Comparison of ENCODE assay signal across 13 cellular contexts in genomic region chr17:8290043-8290442, GRCh38. TPM values are rescaled to one million over a fixed set of nuclear protein-coding genes. Genes with fewer than 3 reads are reported as not detected.
DNase-seq lines count a peak whose midpoint lies in the region; ATAC-seq, FAIRE-seq and TF ChIP-seq lines count a peak whose summit lies in the region.
"Had no signal": no experiment of that assay in that cellular context is flagged by ENCODE, and none has a peak within 500 bp of the region (broad histone marks: within the 10 kb centered on the region; RNA-seq: fewer than 3 reads in every experiment).

No MANE protein-coding gene starts in this region.

- H3K9me3 ChIP-seq in Loucy (ENCODE audit: insufficient read depth, low read depth, low read length): no peaks in the 10 kb centered on the region
- H3K9me3 ChIP-seq in GM12878 (replicated peaks; ENCODE audit: control insufficient read depth, insufficient read depth, low read length): no peaks in the 10 kb centered on the region
- no peaks in the 10 kb centered on the region for H3K9me3 ChIP-seq in osteoblast (ENCODE audit: low read depth, low read length)
- no peaks in the 10 kb centered on the region for H3K9me3 ChIP-seq in heart right ventricle
- H3K9me3 ChIP-seq: body of pancreas, spleen had no signal

- SMC1A ChIA-PET in GM12878 (lab: Charles Lee; ENCODE audit: uncharacterized antibody, unreplicated experiment): interaction anchor here (1.8 kb wide), 1 partner anchor 40 kb away, joined by 4 read pairs; the partner anchor contains the start of gene PFAS

- TF ChIP-seq EP300 in GM12878 (IDR thresholded peaks at IDR 0.05; ENCODE audit: borderline replicate concordance in 1 of 2, control insufficient read depth in 1 of 2, low read depth in 2 of 2, low read length in 2 of 2): no peak

- in situ Hi-C loops in GM12878 (cut with MboI): no loop called here

- intact Hi-C loops in activated CD4-positive, alpha-beta T cell treated with anti-CD3 and anti-CD28 coated beads for 36 hours (cut with DNase I, micrococcal nuclease): loop anchor here in 1 of 2 experiments (10.0 kb wide), 1 partner anchor 85 kb away; the partner anchor contains the start of gene KRABD2
- intact Hi-C loops in GM12878 (cut with micrococcal nuclease; ENCODE audit: unreplicated experiment) (no loop called here), heart right ventricle (cut with DNase I) (loop anchor here in 1 of 10 donors (10.0 kb wide), 2 partner anchors 65 to 95 kb away; partner anchors contain the start of gene BORCS6)

- CTCF ChIA-PET in activated CD4-positive, alpha-beta T cell treated with anti-CD3 and anti-CD28 coated beads for 36 hours (lab: Charles Lee): no interaction called here
- CTCF ChIA-PET in GM12878 (lab: Yijun Ruan, JAX): no interaction called here

- POLR2A ChIA-PET in activated CD4-positive, alpha-beta T cell treated with anti-CD3 and anti-CD28 coated beads for 36 hours (lab: Charles Lee): no interaction called here
- POLR2A ChIA-PET in GM12878 (lab: Charles Lee): interaction anchor here (2.2 kb wide), 1 partner anchor 42 kb away, joined by 19 read pairs; the partner anchor contains the start of genes CTC1 and PFAS

- DNase-seq in activated CD4-positive, alpha-beta T cell treated with anti-CD3 and anti-CD28 coated beads for 36 hours: no peak
- no peak for DNase-seq in activated CD4-positive, alpha-beta T cell treated with anti-CD3 and anti-CD28 coated beads, Interleukin-2, amount 50 U/mL, for 48 hours
- no peak for DNase-seq in GM12878 (ENCODE audit: low read depth, low spot score)
- peak; percentile 83 for DNase-seq in osteoblast (ENCODE audit: insufficient read length, low spot score, missing footprints)
- DNase-seq in heart right ventricle: no peak
- DNase-seq: body of pancreas, NCI-H524, spleen had no signal

- peaks cover 57% of the 10 kb centered on the region for H3K4me1 ChIP-seq in Loucy (ENCODE audit: insufficient read depth, low read length, poor library complexity, severe bottlenecking)
- H3K4me1 ChIP-seq in GM12878 (ENCODE audit: control insufficient read depth, insufficient read depth, low read length): peaks cover 28% of the 10 kb centered on the region
- peaks cover 19% of the 10 kb centered on the region for H3K4me1 ChIP-seq in osteoblast (ENCODE audit: insufficient read depth, low read length)
- peaks cover 16 to 34% (median 28%) of the 10 kb centered on the region in 9 donors for H3K4me1 ChIP-seq in heart right ventricle

- no peaks in the 10 kb centered on the region for H3F3A ChIP-seq in Loucy (ENCODE audit: low read depth)

- no peaks in the 10 kb centered on the region for H3K36me3 ChIP-seq in Loucy (ENCODE audit: insufficient read depth, low read length)
- H3K36me3 ChIP-seq in GM12878 (ENCODE audit: control insufficient read depth in 2 of 2, insufficient read depth in 2 of 2, low read length in 1 of 2): no peaks in the 10 kb centered on the region
- H3K36me3 ChIP-seq in osteoblast (ENCODE audit: insufficient read depth, low read length): no peaks in the 10 kb centered on the region
- H3K36me3 ChIP-seq in heart right ventricle: peaks cover 0 to 2% (median 0%) of the 10 kb centered on the region in 9 donors

- H3K9ac ChIP-seq in Loucy (ENCODE audit: low read depth, low read length, poor library complexity, severe bottlenecking): peak overlapping the region; percentile 93
- peak overlapping the region; percentile 92; the same call in 1 of the 2 replicates for H3K9ac ChIP-seq in GM12878 (ENCODE audit: control insufficient read depth, insufficient read depth, low read length)

- H3K4me3 ChIP-seq in Loucy (ENCODE audit: low read length, poor library complexity, severe bottlenecking) (peak overlapping the region; percentile 93), GM12878 (peak overlapping the region; percentile 93; the same call in 1 of the 2 replicates), osteoblast (ENCODE audit: insufficient read depth, low read length) (no peak overlapping the region), heart right ventricle (peak overlapping the region in 1 of 10 donors; percentile 73)
- H3K4me3 ChIP-seq: body of pancreas had no signal

- TF ChIP-seq CTCF in Loucy (conservative IDR thresholded peaks at IDR 0.05; ENCODE audit: low read length) (no peak), GM12878 (IDR thresholded peaks at IDR 0.05 in 2 of 3, conservative IDR thresholded peaks at IDR 0.05 in 1 of 3; ENCODE audit: control insufficient read depth in 2 of 3, extremely low read depth in 1 of 3, insufficient read depth in 1 of 3, low read depth in 3 of 3, low read length in 3 of 3) (no peak), osteoblast (IDR thresholded peaks at IDR 0.05; ENCODE audit: extremely low read depth, low read depth, low read length) (no peak), heart right ventricle (IDR thresholded peaks at IDR 0.05) (no peak)

- peak overlapping the region; percentile 84 for H3K4me3 Mint-ChIP-seq in activated CD4-positive, alpha-beta T cell treated with anti-CD3 and anti-CD28 coated beads for 36 hours

- peak overlapping the region; percentile 98 for H3K4me2 ChIP-seq in Loucy (ENCODE audit: low read depth, low read length, poor library complexity, severe bottlenecking)
- H3K4me2 ChIP-seq in GM12878 (ENCODE audit: control insufficient read depth, insufficient read depth): peak overlapping the region; percentile 88
- H3K4me2 ChIP-seq in osteoblast (ENCODE audit: insufficient read depth, low read length): peak overlapping the region; percentile 98

- H3K27me3 Mint-ChIP-seq in activated CD4-positive, alpha-beta T cell treated with anti-CD3 and anti-CD28 coated beads for 36 hours: no peaks in the 10 kb centered on the region

- no peaks in the 10 kb centered on the region for H3K27me3 ChIP-seq in Loucy (ENCODE audit: insufficient read depth, low read length, poor library complexity, severe bottlenecking)
- no peaks in the 10 kb centered on the region for H3K27me3 ChIP-seq in GM12878 (replicated peaks in 1 of 2; ENCODE audit: control insufficient read depth in 2 of 2, insufficient read depth in 2 of 2, low read length in 1 of 2)
- H3K27me3 ChIP-seq in osteoblast (ENCODE audit: insufficient read depth, low read length): no peaks in the 10 kb centered on the region
- H3K27me3 ChIP-seq in heart right ventricle: no peaks in the 10 kb centered on the region
- H3K27me3 ChIP-seq: body of pancreas, spleen had no signal

- no peak for TF ChIP-seq RAD21 in GM12878 (IDR thresholded peaks at IDR 0.05; ENCODE audit: insufficient read depth, low read depth, low read length)

- no TSS peak for BruUV-seq in GM12878 (replicated peaks; lab: Mats Ljungman, UMichigan)

- peaks cover 50% of the 10 kb centered on the region for H3K79me2 ChIP-seq in Loucy (ENCODE audit: insufficient read depth, low read length)
- peaks cover 6% of the 10 kb centered on the region for H3K79me2 ChIP-seq in GM12878 (ENCODE audit: control insufficient read depth, insufficient read depth, low read length)
- H3K79me2 ChIP-seq in osteoblast (ENCODE audit: insufficient read depth, low read length): peaks cover 9% of the 10 kb centered on the region

- H3K27ac Mint-ChIP-seq in activated CD4-positive, alpha-beta T cell treated with anti-CD3 and anti-CD28 coated beads for 36 hours: peak overlapping the region; percentile 58

- H3K9me2 ChIP-seq in Loucy (replicated peaks; ENCODE audit: low read depth, low read length): no peaks in the 10 kb centered on the region

- H4K20me1 ChIP-seq in Loucy (ENCODE audit: insufficient read depth, low read length, poor library complexity, severe bottlenecking): no peaks in the 10 kb centered on the region
- H4K20me1 ChIP-seq in GM12878 (ENCODE audit: control insufficient read depth, insufficient read depth): no peaks in the 10 kb centered on the region
- H4K20me1 ChIP-seq in osteoblast (ENCODE audit: insufficient read depth, low read length): no peaks in the 10 kb centered on the region

- H2AFZ ChIP-seq in Loucy (ENCODE audit: low read length) (no peak overlapping the region), GM12878 (ENCODE audit: control insufficient read depth, low read depth, low read length) (no peak overlapping the region), osteoblast (ENCODE audit: low read length) (no peak overlapping the region)

- H3K4me1 Mint-ChIP-seq in activated CD4-positive, alpha-beta T cell treated with anti-CD3 and anti-CD28 coated beads for 36 hours: peaks cover 26% of the 10 kb centered on the region

- RAD21 ChIA-PET in GM12878 (lab: Charles Lee; ENCODE audit: unreplicated experiment): no interaction called here

- no peaks in the 10 kb centered on the region for H3K9me3 Mint-ChIP-seq in activated CD4-positive, alpha-beta T cell treated with anti-CD3 and anti-CD28 coated beads for 36 hours (ENCODE audit: low read depth)

- peaks cover 10% of the 10 kb centered on the region for H3K36me3 Mint-ChIP-seq in activated CD4-positive, alpha-beta T cell treated with anti-CD3 and anti-CD28 coated beads for 36 hours (ENCODE audit: low read depth)

- no peak for FAIRE-seq in GM12878 (lab: Jason Lieb, UNC)

- WGBS in GM12878 (ENCODE audit: insufficient coverage, insufficient replicate concordance, low lambda C conversion rate, missing lambda C conversion rate): 13% methylated on average over 3 of the region's 3 CpGs
- WGBS in heart right ventricle, 2 donors: 65 to 75% methylated on average over 3 of the region's 3 CpGs

- H3K27ac ChIP-seq in GM12878 (ENCODE audit: control insufficient read depth, insufficient read depth) (no peak overlapping the region), osteoblast (ENCODE audit: low read depth, low read length) (no peak overlapping the region), heart right ventricle (no peak overlapping the region)
- H3K27ac ChIP-seq: body of pancreas had no signal

- no peak for ATAC-seq in activated CD4-positive, alpha-beta T cell treated with anti-CD3 and anti-CD28 coated beads for 36 hours
- ATAC-seq in GM12878 (no peak), HG02885 (IDR thresholded peaks at IDR 0.05; ENCODE audit: poor library complexity, unreplicated experiment) (no peak), HG03039 (IDR thresholded peaks at IDR 0.05; ENCODE audit: unreplicated experiment) (no peak), heart right ventricle (no peak)
- ATAC-seq: body of pancreas had no signal

- no peak for TF ChIP-seq POLR2A in GM12878 (IDR thresholded peaks at IDR 0.05; ENCODE audit: low read depth, low read length)

RNA-seq across cellular contexts. Expression of gene RANGRF, which starts 1.6 kb away (rescaled TPM):
- total RNA-seq in activated CD4-positive, alpha-beta T cell treated with anti-CD3 and anti-CD28 coated beads for 36 hours: 10 to 100 TPM; 37.9 to 40.1 TPM
- total RNA-seq in GM12878 (2013; cell fraction: nucleolus; rRNA removed): 3.2 and 3.6 TPM in 2 replicates
- total RNA-seq in GM12878 (2014; rRNA removed) (48.8 and 52.3 TPM in 2 replicates), GM12878 (2014; rRNA removed; fragmentation: Illumina TruSeq; extraction: Trizol) (26.9 and 30.1 TPM in 2 replicates), GM12878 (2021) (41.9 and 48.9 TPM in 2 replicates), osteoblast (8.0 and 8.3 TPM in 2 replicates), heart right ventricle (10 to 100 TPM; 20.7 to 28.2 (median 24.4) TPM)
- polyA plus RNA-seq in GM12878 (2011; ENCODE audit: low read depth): 24.4 TPM
- polyA plus RNA-seq in GM12878 (2011; rRNA removed) (37.0 and 63.3 TPM in 2 replicates), GM12878 (2014; fragmentation: Illumina TruSeq; extraction: Trizol) (31.3 and 47.5 TPM in 2 replicates), GM12878 (2014; fragmentation: Nextera tagmentation; extraction: Ambion mirVana) (100 to 1,000 TPM; 123 to 181 TPM), GM12878 (2014; rRNA removed) (59.5 and 67.1 TPM in 2 replicates), GM12878 (2016; fragmentation: Nextera tagmentation; extraction: Ambion mirVana) (10 to 100 TPM; 87.2 to 91.4 TPM), heart right ventricle (10 to 100 TPM; 32.3 to 53.5 TPM)
- 88.3 and 119 TPM in 2 replicates for polyA plus RNA-seq in GM12878 (2011; cell fraction: cytosol; rRNA removed)
- polyA plus RNA-seq in GM12878 (2011; cell fraction: nucleus; rRNA removed): 84.7 and 108 TPM in 2 replicates
- polyA plus RNA-seq in GM12878 (2012): 33.7 and 42.9 TPM in 2 replicates
- polyA minus RNA-seq in GM12878 (2011; rRNA and poly(A)+ RNA removed): 23.9 and 48.8 TPM in 2 replicates
- polyA minus RNA-seq in GM12878 (2011; cell fraction: cytosol; rRNA and poly(A)+ RNA removed): 24.4 and 24.7 TPM in 2 replicates
- polyA minus RNA-seq in GM12878 (2011; cell fraction: nucleus; rRNA and poly(A)+ RNA removed): 10.2 and 14.9 TPM in 2 replicates

RNA-seq across cellular contexts. Expression of gene SLC25A35, which starts 5.2 kb away (rescaled TPM):
- total RNA-seq in activated CD4-positive, alpha-beta T cell treated with anti-CD3 and anti-CD28 coated beads for 36 hours: 1 to 10 TPM; 1.9 to 2.3 TPM
- 5.0 and 6.5 TPM in 2 replicates for total RNA-seq in GM12878 (2013; cell fraction: nucleolus; rRNA removed)
- total RNA-seq in GM12878 (2014; rRNA removed): 1.6 and 1.7 TPM in 2 replicates
- 1.1 and 1.5 TPM in 2 replicates for total RNA-seq in GM12878 (2014; rRNA removed; fragmentation: Illumina TruSeq; extraction: Trizol)
- total RNA-seq in GM12878 (2021): 3.4 and 4.7 TPM in 2 replicates
- 1.7 TPM for polyA plus RNA-seq in GM12878 (2011; ENCODE audit: low read depth)
- 0.91 and 2.0 TPM in 2 replicates for polyA plus RNA-seq in GM12878 (2011; rRNA removed)
- 2.4 and 2.8 TPM in 2 replicates for polyA plus RNA-seq in GM12878 (2011; cell fraction: cytosol; rRNA removed)
- polyA plus RNA-seq in GM12878 (2011; cell fraction: nucleus; rRNA removed): 12.6 and 18.6 TPM in 2 replicates
- polyA plus RNA-seq in GM12878 (2012): 2.8 and 3.0 TPM in 2 replicates
- polyA plus RNA-seq in GM12878 (2014; fragmentation: Illumina TruSeq; extraction: Trizol): 2.6 and 3.2 TPM in 2 replicates
- polyA plus RNA-seq in GM12878 (2014; fragmentation: Nextera tagmentation; extraction: Ambion mirVana): 1 to 10 TPM; 1.2 to 2.3 TPM
- polyA plus RNA-seq in GM12878 (2014; rRNA removed): 4.2 and 4.6 TPM in 2 replicates
- polyA plus RNA-seq in GM12878 (2016; fragmentation: Nextera tagmentation; extraction: Ambion mirVana): 1 to 10 TPM; 1.8 to 2.2 TPM
- 2.0 and 2.2 TPM in 2 replicates for polyA minus RNA-seq in GM12878 (2011; rRNA and poly(A)+ RNA removed)
- polyA minus RNA-seq in GM12878 (2011; cell fraction: cytosol; rRNA and poly(A)+ RNA removed): 0.53 and 1.1 TPM in 2 replicates
- 2.8 and 6.6 TPM in 2 replicates for polyA minus RNA-seq in GM12878 (2011; cell fraction: nucleus; rRNA and poly(A)+ RNA removed)
- 1.1 and 2.1 TPM in 2 replicates for total RNA-seq in osteoblast
- total RNA-seq in heart right ventricle: 1 to 10 TPM; 1.5 to 4.5 (median 2.3) TPM
- 1 to 10 TPM; 2.4 to 6.8 TPM for polyA plus RNA-seq in heart right ventricle

RNA-seq across cellular contexts. Expression of gene ARHGEF15, which starts 20.0 kb away (rescaled TPM):
- total RNA-seq in activated CD4-positive, alpha-beta T cell treated with anti-CD3 and anti-CD28 coated beads for 36 hours: not detected
- total RNA-seq in GM12878 (2013; cell fraction: nucleolus; rRNA removed): not detected in 2 replicates
- total RNA-seq in GM12878 (2014; rRNA removed) (not detected in 2 replicates), GM12878 (2014; rRNA removed; fragmentation: Illumina TruSeq; extraction: Trizol) (not detected in 2 replicates), GM12878 (2021) (not detected in 2 replicates), osteoblast (not detected in 2 replicates), heart right ventricle (10 to 100 TPM; 13.5 to 30.6 (median 19.4) TPM)
- not detected for polyA plus RNA-seq in GM12878 (2011; ENCODE audit: low read depth)
- polyA plus RNA-seq in GM12878 (2011; rRNA removed) (not detected in 2 replicates), GM12878 (2014; fragmentation: Illumina TruSeq; extraction: Trizol) (not detected in 2 replicates), GM12878 (2014; fragmentation: Nextera tagmentation; extraction: Ambion mirVana) (not detected), GM12878 (2014; rRNA removed) (not detected in 2 replicates), GM12878 (2016; fragmentation: Nextera tagmentation; extraction: Ambion mirVana) (not detected), heart right ventricle (10 to 100 TPM; 11.1 to 32.7 TPM)
- not detected in 2 replicates for polyA plus RNA-seq in GM12878 (2011; cell fraction: cytosol; rRNA removed)
- polyA plus RNA-seq in GM12878 (2011; cell fraction: nucleus; rRNA removed): not detected in 2 replicates
- not detected in 2 replicates for polyA plus RNA-seq in GM12878 (2012)
- not detected in 2 replicates for polyA minus RNA-seq in GM12878 (2011; rRNA and poly(A)+ RNA removed)
- not detected in 2 replicates for polyA minus RNA-seq in GM12878 (2011; cell fraction: cytosol; rRNA and poly(A)+ RNA removed)
- not detected in 2 replicates for polyA minus RNA-seq in GM12878 (2011; cell fraction: nucleus; rRNA and poly(A)+ RNA removed)
- total RNA-seq: activated CD8-positive, alpha-beta memory T cell treated with anti-CD3 and anti-CD28 coated beads for 36 hours; SK-MEL-5 had no signal

RNA-seq across cellular contexts. Expression of gene PFAS, which starts 41.0 kb away (rescaled TPM):
- total RNA-seq in activated CD4-positive, alpha-beta T cell treated with anti-CD3 and anti-CD28 coated beads for 36 hours: 100 to 1,000 TPM; 113 to 141 TPM
- 63.4 and 75.4 TPM in 2 replicates for total RNA-seq in GM12878 (2013; cell fraction: nucleolus; rRNA removed)
- 65.5 and 73.4 TPM in 2 replicates for total RNA-seq in GM12878 (2014; rRNA removed)
- total RNA-seq in GM12878 (2014; rRNA removed; fragmentation: Illumina TruSeq; extraction: Trizol): 25.8 and 30.3 TPM in 2 replicates
- 113 and 122 TPM in 2 replicates for total RNA-seq in GM12878 (2021)
- polyA plus RNA-seq in GM12878 (2011; ENCODE audit: low read depth): 23.9 TPM
- polyA plus RNA-seq in GM12878 (2011; rRNA removed): 18.8 and 42.4 TPM in 2 replicates
- 34.4 and 37.7 TPM in 2 replicates for polyA plus RNA-seq in GM12878 (2011; cell fraction: cytosol; rRNA removed)
- 85.3 and 143 TPM in 2 replicates for polyA plus RNA-seq in GM12878 (2011; cell fraction: nucleus; rRNA removed)
- 24.8 and 37.2 TPM in 2 replicates for polyA plus RNA-seq in GM12878 (2012)
- polyA plus RNA-seq in GM12878 (2014; fragmentation: Illumina TruSeq; extraction: Trizol): 31.3 and 36.4 TPM in 2 replicates
- 10 to 100 TPM; 13.9 to 16.1 TPM for polyA plus RNA-seq in GM12878 (2014; fragmentation: Nextera tagmentation; extraction: Ambion mirVana)
- 51.9 and 63.8 TPM in 2 replicates for polyA plus RNA-seq in GM12878 (2014; rRNA removed)
- 10 to 100 TPM; 72.1 to 77.0 TPM for polyA plus RNA-seq in GM12878 (2016; fragmentation: Nextera tagmentation; extraction: Ambion mirVana)
- polyA minus RNA-seq in GM12878 (2011; rRNA and poly(A)+ RNA removed): 56.5 and 90.4 TPM in 2 replicates
- polyA minus RNA-seq in GM12878 (2011; cell fraction: cytosol; rRNA and poly(A)+ RNA removed): 34.6 and 38.9 TPM in 2 replicates
- polyA minus RNA-seq in GM12878 (2011; cell fraction: nucleus; rRNA and poly(A)+ RNA removed): 38.6 and 68.2 TPM in 2 replicates
- 14.1 and 18.8 TPM in 2 replicates for total RNA-seq in osteoblast
- total RNA-seq in heart right ventricle: 10 to 100 TPM in 9 of 10 donors, 1 to 10 TPM in 1; 9.6 to 17.9 (median 13.7) TPM
- 10 to 100 TPM in 1 of 2 donors, 1 to 10 TPM in 1; 8.6 to 11.2 TPM for polyA plus RNA-seq in heart right ventricle

RNA-seq across cellular contexts. Expression of gene CTC1, which starts 42.2 kb away (rescaled TPM):
- 10 to 100 TPM; 49.3 to 57.9 TPM for total RNA-seq in activated CD4-positive, alpha-beta T cell treated with anti-CD3 and anti-CD28 coated beads for 36 hours
- total RNA-seq in GM12878 (2013; cell fraction: nucleolus; rRNA removed): 125 and 136 TPM in 2 replicates
- 13.9 and 14.6 TPM in 2 replicates for total RNA-seq in GM12878 (2014; rRNA removed)
- total RNA-seq in GM12878 (2014; rRNA removed; fragmentation: Illumina TruSeq; extraction: Trizol): 9.9 and 12.3 TPM in 2 replicates
- 40.7 and 45.7 TPM in 2 replicates for total RNA-seq in GM12878 (2021)
- polyA plus RNA-seq in GM12878 (2011; ENCODE audit: low read depth): 16.0 TPM
- polyA plus RNA-seq in GM12878 (2011; rRNA removed): 16.9 and 26.5 TPM in 2 replicates
- 23.3 and 39.5 TPM in 2 replicates for polyA plus RNA-seq in GM12878 (2011; cell fraction: cytosol; rRNA removed)
- 259 and 294 TPM in 2 replicates for polyA plus RNA-seq in GM12878 (2011; cell fraction: nucleus; rRNA removed)
- polyA plus RNA-seq in GM12878 (2012): 34.3 and 34.5 TPM in 2 replicates
- polyA plus RNA-seq in GM12878 (2014; fragmentation: Illumina TruSeq; extraction: Trizol): 25.5 and 26.4 TPM in 2 replicates
- 1 to 10 TPM; 6.6 to 7.0 TPM for polyA plus RNA-seq in GM12878 (2014; fragmentation: Nextera tagmentation; extraction: Ambion mirVana)
- polyA plus RNA-seq in GM12878 (2014; rRNA removed): 23.5 and 30.2 TPM in 2 replicates
- polyA plus RNA-seq in GM12878 (2016; fragmentation: Nextera tagmentation; extraction: Ambion mirVana): 10 to 100 TPM; 27.5 to 28.5 TPM
- polyA minus RNA-seq in GM12878 (2011; rRNA and poly(A)+ RNA removed): 44.8 and 48.2 TPM in 2 replicates
- polyA minus RNA-seq in GM12878 (2011; cell fraction: cytosol; rRNA and poly(A)+ RNA removed): 7.7 and 12.4 TPM in 2 replicates
- 110 and 134 TPM in 2 replicates for polyA minus RNA-seq in GM12878 (2011; cell fraction: nucleus; rRNA and poly(A)+ RNA removed)
- 6.2 and 7.6 TPM in 2 replicates for total RNA-seq in osteoblast
- 10 to 100 TPM; 12.5 to 19.8 (median 14.8) TPM for total RNA-seq in heart right ventricle
- polyA plus RNA-seq in heart right ventricle: 10 to 100 TPM in 1 of 2 donors, 1 to 10 TPM in 1; 5.9 to 19.3 TPM

Comparison
In these comparisons a context has a peak if more than half of its experiments do, and no peak if none do; other contexts are left out.
1. RNA of gene ARHGEF15, which starts 20.0 kb away (total RNA-seq): 13.5 to 30.6 TPM in heart right ventricle; not detected in activated CD4-positive, alpha-beta T cell treated with anti-CD3 and anti-CD28 coated beads for 36 hours, not detected in GM12878 and not detected in osteoblast; every median in the first group is over 4 times any median in the second.
2. Peak in every context shown above with its lines, with median percentiles within 50 percentile points of each other: H3K4me2 ChIP-seq.